ENCODE assay signal across 1 cellular context in the genomic region with DNA sequence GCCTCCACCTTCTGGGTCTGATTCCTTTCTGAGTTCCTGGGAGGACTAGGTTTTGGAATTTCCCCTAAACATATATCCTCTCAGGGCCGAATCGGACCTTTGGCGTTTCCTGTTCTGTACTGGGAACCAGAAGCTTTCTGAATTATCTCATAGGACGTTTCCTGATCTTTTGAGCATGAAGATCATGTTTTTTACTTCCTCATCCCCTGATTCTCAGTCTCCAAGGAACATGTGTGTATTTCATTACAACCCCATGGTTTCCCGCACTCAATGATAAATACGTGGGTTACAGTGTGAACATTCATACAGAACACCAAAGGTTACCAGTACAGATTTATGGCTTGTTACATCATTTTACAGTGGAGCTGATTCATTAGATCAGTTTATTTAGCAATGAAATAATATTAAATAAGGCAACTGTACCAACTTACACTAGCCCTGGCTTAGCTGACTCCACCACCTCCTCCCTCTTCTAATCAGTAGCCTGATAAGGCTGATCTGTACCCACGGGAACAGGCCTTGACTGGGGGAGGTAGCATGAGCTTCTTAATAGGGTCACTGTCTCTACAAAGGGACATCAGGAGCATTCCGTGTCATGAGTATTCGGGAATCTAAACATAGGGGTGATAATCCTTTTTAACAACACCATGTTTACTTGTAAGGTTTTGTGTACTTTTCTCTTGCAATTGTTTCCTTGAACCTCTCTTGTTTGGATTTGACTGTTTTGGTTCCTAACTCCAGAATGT.
TF ChIP-seq lines count a peak whose summit lies in the region.

No MANE protein-coding gene starts in this region.

TF ChIP-seq in GM12878, 131 proteins besides CTCF, POLR2A, EP300 and RAD21:
- TF ChIP-seq NFIC (IDR thresholded peaks at IDR 0.05; ENCODE audit: low read depth, low read length) (no peak), ESRRA (IDR thresholded peaks at IDR 0.05; ENCODE audit: low read length) (no peak), CHD4 (IDR thresholded peaks at IDR 0.05) (no peak), PAX8 (IDR thresholded peaks at IDR 0.05) (no peak), HCFC1 (IDR thresholded peaks at IDR 0.05; ENCODE audit: low read length) (no peak), REST (IDR thresholded peaks at IDR 0.05; ENCODE audit: low read depth, low read length) (no peak), IRF3 (IDR thresholded peaks at IDR 0.05) (no peak), NR2C2 (IDR thresholded peaks at IDR 0.05; ENCODE audit: borderline replicate concordance, control insufficient read depth, insufficient read length, low read depth) (no peak), DPF2 (IDR thresholded peaks at IDR 0.05) (no peak), TCF12 (IDR thresholded peaks at IDR 0.05; ENCODE audit: low read depth, low read length) (no peak), RAD51 (IDR thresholded peaks at IDR 0.05) (no peak), EED (IDR thresholded peaks at IDR 0.05; ENCODE audit: low read depth) (peak; percentile 60; the same call in 1 of the 2 replicates), MTA3 (IDR thresholded peaks at IDR 0.05; ENCODE audit: borderline replicate concordance, low read length) (no peak), NKRF (conservative IDR thresholded peaks at IDR 0.05) (no peak), JUNB (IDR thresholded peaks at IDR 0.05) (0 out of 2 replicates have a peak, but pooled peaks have one; percentile 7), ETV6 (conservative IDR thresholded peaks at IDR 0.05 in 1 of 2, IDR thresholded peaks at IDR 0.05 in 1 of 2; ENCODE audit: borderline replicate concordance in 1 of 2, low read depth in 1 of 2) (peak in 1 of 2 experiments; percentile 43; a peak in 1 of 4 replicates), ZSCAN29 (IDR thresholded peaks at IDR 0.05) (no peak), SREBF1 (IDR thresholded peaks at IDR 0.05; ENCODE audit: low read length) (no peak)
- TF ChIP-seq, protein P1, sequence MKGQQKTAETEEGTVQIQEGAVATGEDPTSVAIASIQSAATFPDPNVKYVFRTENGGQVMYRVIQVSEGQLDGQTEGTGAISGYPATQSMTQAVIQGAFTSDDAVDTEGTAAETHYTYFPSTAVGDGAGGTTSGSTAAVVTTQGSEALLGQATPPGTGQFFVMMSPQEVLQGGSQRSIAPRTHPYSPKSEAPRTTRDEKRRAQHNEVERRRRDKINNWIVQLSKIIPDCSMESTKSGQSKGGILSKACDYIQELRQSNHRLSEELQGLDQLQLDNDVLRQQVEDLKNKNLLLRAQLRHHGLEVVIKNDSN (IDR thresholded peaks at IDR 0.05; ENCODE audit: borderline replicate concordance, extremely low read length, insufficient read depth, low read depth, low read length) = no peak
